ENCODE assay signal across 16 cellular contexts in the genomic region with DNA sequence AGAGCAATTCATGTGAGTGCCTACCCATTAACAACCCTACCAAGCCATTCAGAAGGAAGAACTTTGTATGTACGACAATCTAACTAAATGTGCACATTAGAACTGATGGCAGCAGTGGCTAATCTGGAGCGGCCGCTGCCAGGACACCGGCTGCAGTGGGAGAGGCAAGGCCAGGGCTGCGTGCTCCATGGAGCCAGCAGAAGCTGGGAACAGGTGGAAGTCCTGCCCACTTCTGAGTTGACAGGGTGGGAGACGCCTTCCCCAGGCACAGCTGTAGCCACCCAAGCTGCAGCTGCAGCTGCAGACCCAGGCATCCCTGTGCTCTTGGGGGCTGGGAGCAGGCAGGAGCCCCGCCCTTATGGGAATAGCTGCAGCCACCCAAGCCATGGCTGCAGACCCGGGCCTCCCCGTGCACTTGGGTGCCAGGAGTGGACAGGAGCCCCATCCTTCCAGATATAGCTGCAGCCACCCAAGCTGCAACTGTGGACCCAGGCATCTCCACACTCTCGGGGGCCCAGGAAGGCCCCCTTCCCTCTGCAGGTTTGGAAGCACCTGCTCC.
DNase-seq lines count a peak whose midpoint lies in the region; ATAC-seq and TF ChIP-seq lines count a peak whose summit lies in the region.
"Had no signal": no experiment of that assay in that cellular context is flagged by ENCODE, and none has a peak within 500 bp of the region (broad histone marks: within the 10 kb centered on the region; RNA-seq: fewer than 3 reads in every experiment).

No MANE protein-coding gene starts in this region.

- peaks cover 8% of the 10 kb centered on the region for H3K9me3 Mint-ChIP-seq in CD8-positive, alpha-beta T cell
- H3K9me3 Mint-ChIP-seq in endothelial cell (ENCODE audit: unreplicated experiment), result peaks cover 6% of the 10 kb centered on the region
- no peaks in the 10 kb centered on the region for H3K9me3 Mint-ChIP-seq in stimulated activated effector memory CD8-positive, alpha-beta T cell treated with anti-CD3 and anti-CD28 coated beads, Interleukin-12 subunit alpha, Interleukin-12 subunit beta, amount 100 ng/mL, for 72 hours
- no peaks in the 10 kb centered on the region for H3K9me3 Mint-ChIP-seq in activated CD4-positive, alpha-beta memory T cell treated with anti-CD3 and anti-CD28 coated beads for 36 hours
- H3K9me3 Mint-ChIP-seq: HFFc6 had no signal

- no peak overlapping the region for H3K4me3 Mint-ChIP-seq in CD8-positive, alpha-beta T cell
- H3K4me3 Mint-ChIP-seq in T-helper 17 cell, result no peak overlapping the region
- H3K4me3 Mint-ChIP-seq in endothelial cell (ENCODE audit: unreplicated experiment), result peak overlapping the region; percentile 56
- H3K4me3 Mint-ChIP-seq in stimulated activated effector memory CD8-positive, alpha-beta T cell treated with anti-CD3 and anti-CD28 coated beads, Interleukin-12 subunit alpha, Interleukin-12 subunit beta, amount 100 ng/mL, for 72 hours, result no peak overlapping the region
- no peak overlapping the region for H3K4me3 Mint-ChIP-seq in activated CD4-positive, alpha-beta memory T cell treated with anti-CD3 and anti-CD28 coated beads for 36 hours
- H3K4me3 Mint-ChIP-seq: CD4-positive, CD25-positive, alpha-beta regulatory T cell; HFFc6; IgD-negative memory B cell had no signal

- H3K36me3 Mint-ChIP-seq in CD8-positive, alpha-beta T cell, result peaks cover 81% of the 10 kb centered on the region
- H3K36me3 Mint-ChIP-seq in T-helper 17 cell (ENCODE audit: low read depth), result peaks cover 27% of the 10 kb centered on the region
- peaks cover 40% of the 10 kb centered on the region for H3K36me3 Mint-ChIP-seq in endothelial cell (ENCODE audit: low read depth, unreplicated experiment)
- peaks cover 43% of the 10 kb centered on the region for H3K36me3 Mint-ChIP-seq in stimulated activated effector memory CD8-positive, alpha-beta T cell treated with anti-CD3 and anti-CD28 coated beads, Interleukin-12 subunit alpha, Interleukin-12 subunit beta, amount 100 ng/mL, for 72 hours
- H3K36me3 Mint-ChIP-seq in activated CD4-positive, alpha-beta memory T cell treated with anti-CD3 and anti-CD28 coated beads for 36 hours, result peaks cover 37% of the 10 kb centered on the region

- no peak for ATAC-seq in CD8-positive, alpha-beta T cell
- no peak for ATAC-seq in T-helper 17 cell
- ATAC-seq in stimulated activated effector memory CD8-positive, alpha-beta T cell treated with anti-CD3 and anti-CD28 coated beads, Interleukin-12 subunit alpha, Interleukin-12 subunit beta, amount 100 ng/mL, for 72 hours, result peak; percentile 13
- no peak for ATAC-seq in sciatic nerve
- no peak for ATAC-seq in HG03175 (IDR thresholded peaks at IDR 0.05; ENCODE audit: unreplicated experiment)
- ATAC-seq: HCT116 had no signal

- no peaks in the 10 kb centered on the region for H3K9me3 ChIP-seq in CD8-positive, alpha-beta T cell (ENCODE audit: low read length)
- no peaks in the 10 kb centered on the region for H3K9me3 ChIP-seq in T-helper 17 cell (ENCODE audit: control insufficient read depth, low read length, poor library complexity, severe bottlenecking)
- H3K9me3 ChIP-seq: Caco-2 had no signal

- no peak for TF ChIP-seq CTCF in CD8-positive, alpha-beta T cell (IDR thresholded peaks at IDR 0.05)
- TF ChIP-seq CTCF in endothelial cell (IDR thresholded peaks at IDR 0.05; ENCODE audit: unreplicated experiment), result no peak

- H3K36me3 ChIP-seq in CD8-positive, alpha-beta T cell (ENCODE audit: insufficient read depth, low read length), result peaks cover 11% of the 10 kb centered on the region
- H3K36me3 ChIP-seq: BE2C had no signal

- H3K27ac ChIP-seq in CD8-positive, alpha-beta T cell (ENCODE audit: low read depth, low read length), result no peak overlapping the region

- H3K27ac Mint-ChIP-seq in CD8-positive, alpha-beta T cell, result peak overlapping the region; percentile 4
- H3K27ac Mint-ChIP-seq in T-helper 17 cell (peak overlapping the region; percentile 3), endothelial cell (ENCODE audit: unreplicated experiment) (peak overlapping the region; percentile 4)
- H3K27ac Mint-ChIP-seq in stimulated activated effector memory CD8-positive, alpha-beta T cell treated with anti-CD3 and anti-CD28 coated beads, Interleukin-12 subunit alpha, Interleukin-12 subunit beta, amount 100 ng/mL, for 72 hours, result no peak overlapping the region
- no peak overlapping the region for H3K27ac Mint-ChIP-seq in activated CD4-positive, alpha-beta memory T cell treated with anti-CD3 and anti-CD28 coated beads for 36 hours
- H3K27ac Mint-ChIP-seq: HFFc6, IgD-negative memory B cell had no signal

- CTCF ChIA-PET in CD8-positive, alpha-beta T cell (lab: Charles Lee), result interaction anchor here (1.5 kb wide), 1 partner anchor 9 kb away, joined by 3 read pairs; no protein-coding TSS in a partner anchor
- CTCF ChIA-PET in activated CD4-positive, alpha-beta memory T cell treated with anti-CD3 and anti-CD28 coated beads for 36 hours (lab: Charles Lee), result interaction anchor here (0.8 kb wide), 1 partner anchor 10 kb away, joined by 3 read pairs; no protein-coding TSS in a partner anchor

- no peaks in the 10 kb centered on the region for H3K27me3 Mint-ChIP-seq in CD8-positive, alpha-beta T cell (ENCODE audit: low read depth)
- no peaks in the 10 kb centered on the region for H3K27me3 Mint-ChIP-seq in T-helper 17 cell
- H3K27me3 Mint-ChIP-seq in endothelial cell (ENCODE audit: unreplicated experiment), result peaks cover 3% of the 10 kb centered on the region
- no peaks in the 10 kb centered on the region for H3K27me3 Mint-ChIP-seq in activated CD4-positive, alpha-beta memory T cell treated with anti-CD3 and anti-CD28 coated beads for 36 hours
- H3K27me3 Mint-ChIP-seq: CD4-positive, CD25-positive, alpha-beta regulatory T cell; IgD-negative memory B cell had no signal

- no peaks in the 10 kb centered on the region for H3K4me1 ChIP-seq in CD8-positive, alpha-beta T cell (ENCODE audit: insufficient read depth, low read length)
- H3K4me1 ChIP-seq: BE2C, Caco-2 had no signal

- POLR2A ChIA-PET in CD8-positive, alpha-beta T cell (lab: Charles Lee), result interaction anchor here (1.5 kb wide), 1 partner anchor 9 kb away, joined by 4 read pairs; no protein-coding TSS in a partner anchor
- POLR2A ChIA-PET in activated CD4-positive, alpha-beta memory T cell treated with anti-CD3 and anti-CD28 coated beads for 36 hours (lab: Charles Lee), result interaction anchor here (0.6 kb wide), 1 partner anchor 1599 kb away, joined by 3 read pairs; no protein-coding TSS in a partner anchor

- no peaks in the 10 kb centered on the region for H3K27me3 ChIP-seq in CD8-positive, alpha-beta T cell (ENCODE audit: insufficient read depth, low read length)
- H3K27me3 ChIP-seq: BE2C had no signal

- no peak for DNase-seq in CD8-positive, alpha-beta T cell
- DNase-seq in T-helper 17 cell (no peak), endothelial cell (ENCODE audit: low spot score) (no peak), sciatic nerve (ENCODE audit: low spot score) (no peak)
- DNase-seq in stimulated activated effector memory CD8-positive, alpha-beta T cell treated with anti-CD3 and anti-CD28 coated beads, Interleukin-12 subunit alpha, Interleukin-12 subunit beta, amount 100 ng/mL, for 72 hours (ENCODE audit: low spot score in 2 of 2), result no peak
- no peak for DNase-seq in activated CD4-positive, alpha-beta memory T cell treated with anti-CD3 and anti-CD28 coated beads for 36 hours
- DNase-seq: BE2C; C1 segment of cervical spinal cord; Caco-2; CD4-positive, CD25-positive, alpha-beta regulatory T cell; GOT3; H7; HFFc6 had no signal

- intact Hi-C loops in CD8-positive, alpha-beta T cell (cut with DNase I, micrococcal nuclease), result no loop called here
- intact Hi-C loops in sciatic nerve (cut with DNase I), result loop anchor here (2.0 kb wide), 1 partner anchor 71 kb away; no protein-coding TSS in a partner anchor
- intact Hi-C loops in activated CD4-positive, alpha-beta memory T cell treated with anti-CD3 and anti-CD28 coated beads for 36 hours (cut with micrococcal nuclease), result no loop called here

- H3K4me1 Mint-ChIP-seq in CD8-positive, alpha-beta T cell (ENCODE audit: low read depth), result no peaks in the 10 kb centered on the region
- H3K4me1 Mint-ChIP-seq in T-helper 17 cell, result peaks cover 5% of the 10 kb centered on the region
- peaks cover 8% of the 10 kb centered on the region for H3K4me1 Mint-ChIP-seq in endothelial cell (ENCODE audit: unreplicated experiment)
- no peaks in the 10 kb centered on the region for H3K4me1 Mint-ChIP-seq in stimulated activated effector memory CD8-positive, alpha-beta T cell treated with anti-CD3 and anti-CD28 coated beads, Interleukin-12 subunit alpha, Interleukin-12 subunit beta, amount 100 ng/mL, for 72 hours
- H3K4me1 Mint-ChIP-seq in activated CD4-positive, alpha-beta memory T cell treated with anti-CD3 and anti-CD28 coated beads for 36 hours (ENCODE audit: low read depth), result no peaks in the 10 kb centered on the region
- H3K4me1 Mint-ChIP-seq: IgD-negative memory B cell had no signal

- H3K4me3 ChIP-seq in CD8-positive, alpha-beta T cell (ENCODE audit: low read depth, low read length), result no peak overlapping the region

Comparison
In these comparisons a context has a peak if more than half of its experiments do, and no peak if none do; other contexts are left out.
1. H3K27ac Mint-ChIP-seq: peak in CD8-positive, alpha-beta T cell (single experiment), T-helper 17 cell (single experiment) and endothelial cell (single experiment); none in stimulated activated effector memory CD8-positive, alpha-beta T cell treated with anti-CD3 and anti-CD28 coated beads, Interleukin-12 subunit alpha, Interleukin-12 subunit beta, amount 100 ng/mL, for 72 hours (single experiment) and activated CD4-positive, alpha-beta memory T cell treated with anti-CD3 and anti-CD28 coated beads for 36 hours (single experiment).